ENCODE assay signal across 13 cellular contexts in genomic region chr11:93736129-93736528, GRCh38. TPM values are rescaled to one million over a fixed set of nuclear protein-coding genes. Genes with fewer than 3 reads are reported as not detected.
DNase-seq lines count a peak whose midpoint lies in the region; ATAC-seq, FAIRE-seq and TF ChIP-seq lines count a peak whose summit lies in the region.
"Had no signal": no experiment of that assay in that cellular context is flagged by ENCODE, and none has a peak within 500 bp of the region (broad histone marks: within the 10 kb centered on the region; RNA-seq: fewer than 3 reads in every experiment).

No MANE protein-coding gene starts in this region.

- DNase-seq in A549 (ENCODE audit: low read depth in 1 of 2, low spot score in 1 of 2): no peak
- peak; percentile 49 for DNase-seq in EH (ENCODE audit: low read depth)
- DNase-seq in fibroblast of peridontal ligament (ENCODE audit: extremely low read depth): peak; percentile 62
- DNase-seq in NCI-H2081 treated with DMSO at 0.1 percent for 48 hours (lab: John Stamatoyannopoulos, UW): no peak
- no peak for DNase-seq in KBM-7
- DNase-seq in effector CD8-positive, alpha-beta T cell (lab: John Stamatoyannopoulos, UW): no peak
- DNase-seq: activated B cell treated with CpG ODN at 0.5 μM for 24 hours; effector CD4-positive, alpha-beta T cell; H7; NCI-H446 treated with DMSO at 0.1 percent for 48 hours; sigmoid colon had no signal

- CTCF ChIA-PET in A549 (lab: Yijun Ruan, JAX): no interaction called here

- TF ChIP-seq EP300 in A549 (IDR thresholded peaks at IDR 0.05): no peak

- POLR2A ChIA-PET in A549 (lab: Yijun Ruan, JAX): interaction anchor here (0.6 kb wide), 1 partner anchor 48 kb away, joined by 3 read pairs; the partner anchor contains the start of gene MED17

- TF ChIP-seq CTCF in A549 (IDR thresholded peaks at IDR 0.05): no peak
- no peak for TF ChIP-seq CTCF in VCaP (conservative IDR thresholded peaks at IDR 0.05)

- H3K4me3 ChIP-seq in A549: peak overlapping the region; percentile 90; the same call in 1 of the 3 replicates
- H3K4me3 ChIP-seq: sigmoid colon had no signal

- H3K4me2 ChIP-seq in A549: peak overlapping the region; percentile 90

- TF ChIP-seq RAD21 in A549 (conservative IDR thresholded peaks at IDR 0.05 in 1 of 2, IDR thresholded peaks at IDR 0.05 in 1 of 2): no peak

- no peak for TF ChIP-seq POLR2A in A549 (IDR thresholded peaks at IDR 0.05; ENCODE audit: low read length)

- H3K9me3 ChIP-seq in A549: no peaks in the 10 kb centered on the region
- H3K9me3 ChIP-seq: sigmoid colon had no signal

- H3K27ac ChIP-seq in A549 (no peak overlapping the region), VCaP (peak overlapping the region; percentile 99)
- H3K27ac ChIP-seq: sigmoid colon had no signal

- peaks cover 68% of the 10 kb centered on the region for H3K4me1 ChIP-seq in A549

- FAIRE-seq in A549 (lab: Jason Lieb, UNC): no peak

- in situ Hi-C loops in KBM-7 (cut with MboI; ENCODE audit: low pct_unique_long_range_greater_than_20kb, low sequenced_read_pairs): no loop called here

- no peak for ATAC-seq in A549
- no peak for ATAC-seq in HG03378 (IDR thresholded peaks at IDR 0.05; ENCODE audit: unreplicated experiment)

TF ChIP-seq in A549, 52 proteins besides CTCF, POLR2A, EP300 and RAD21:
- TF ChIP-seq CEBPB (IDR thresholded peaks at IDR 0.05) (0 out of 4 replicates have a peak, but pooled peaks of 1 of the 2 experiments have one; percentile 8), ELK1 (IDR thresholded peaks at IDR 0.05; ENCODE audit: low read depth, low read length) (no peak)

RNA-seq across cellular contexts. Expression of gene TAF1D, which starts 5.2 kb away (rescaled TPM):
- polyA plus RNA-seq in A549 (2011; rRNA removed) (132 and 218 TPM in 2 replicates), A549 (2017; fragmentation: RNase III; extraction: RNeasy Plus Mini Kit Qiagen cat#74134 plus additional on column Dnase treatment) (116 to 142 TPM (median 123 TPM) in 3 replicates)
- 35.5 and 46.4 TPM in 2 replicates for polyA plus RNA-seq in A549 (2012; cell fraction: cytosol; rRNA removed)
- 43.5 and 100 TPM in 2 replicates for polyA plus RNA-seq in A549 (2012; cell fraction: nucleus; rRNA removed)
- polyA minus RNA-seq in A549 (2011; rRNA and poly(A)+ RNA removed): 41.9 and 55.4 TPM in 2 replicates

RNA-seq across cellular contexts. Expression of gene C11orf54, which starts 5.3 kb away (rescaled TPM):
- polyA plus RNA-seq in A549 (2011; rRNA removed): 26.8 and 27.6 TPM in 2 replicates
- 3.2 and 4.0 TPM in 2 replicates for polyA plus RNA-seq in A549 (2012; cell fraction: cytosol; rRNA removed)
- polyA plus RNA-seq in A549 (2012; cell fraction: nucleus; rRNA removed): 1.5 and 2.0 TPM in 2 replicates
- polyA plus RNA-seq in A549 (2017; fragmentation: RNase III; extraction: RNeasy Plus Mini Kit Qiagen cat#74134 plus additional on column Dnase treatment): 12.3 to 12.7 TPM (median 12.4 TPM) in 3 replicates
- 4.4 and 4.8 TPM in 2 replicates for polyA minus RNA-seq in A549 (2011; rRNA and poly(A)+ RNA removed)

RNA-seq across cellular contexts. Expression of gene MED17, which starts 48.0 kb away (rescaled TPM):
- polyA plus RNA-seq in A549 (2011; rRNA removed) (19.2 and 20.3 TPM in 2 replicates), A549 (2017; fragmentation: RNase III; extraction: RNeasy Plus Mini Kit Qiagen cat#74134 plus additional on column Dnase treatment) (16.2 to 16.7 TPM (median 16.6 TPM) in 3 replicates)
- 9.1 and 9.5 TPM in 2 replicates for polyA plus RNA-seq in A549 (2012; cell fraction: cytosol; rRNA removed)
- polyA plus RNA-seq in A549 (2012; cell fraction: nucleus; rRNA removed): 22.6 and 23.7 TPM in 2 replicates
- polyA minus RNA-seq in A549 (2011; rRNA and poly(A)+ RNA removed): 8.6 and 9.9 TPM in 2 replicates

Comparison
In these comparisons a context has a peak if more than half of its experiments do, and no peak if none do; other contexts are left out.
1. DNase-seq: peak in EH (single experiment) and fibroblast of peridontal ligament (single experiment); none in A549 (0 of 2), NCI-H2081 treated with DMSO at 0.1 percent for 48 hours (single experiment), KBM-7 (single experiment) and effector CD8-positive, alpha-beta T cell (single experiment).